Comparison of ENCODE assay signal across 1 cellular context in the genomic region with DNA sequence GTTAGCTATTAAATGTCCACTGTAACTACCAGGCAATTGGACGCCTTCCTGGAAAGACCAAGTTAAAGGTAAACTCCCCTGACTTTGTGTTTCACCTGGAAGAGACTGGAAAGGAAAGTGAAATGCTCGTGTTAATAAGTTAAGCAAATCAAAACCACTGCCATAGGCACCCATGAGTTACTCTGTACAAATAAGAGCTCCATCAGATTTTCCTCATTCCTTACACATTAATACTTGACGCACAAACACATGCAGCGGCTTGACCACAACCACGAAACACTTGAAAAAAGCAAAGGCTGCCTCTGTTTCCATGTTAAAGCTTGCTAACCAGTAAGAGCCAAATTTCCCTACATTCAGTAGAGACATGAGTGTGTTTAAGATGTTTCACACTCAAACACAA.
TF ChIP-seq lines count a peak whose summit lies in the region.

No MANE protein-coding gene starts in this region.

TF ChIP-seq in HEK293T, 16 proteins besides CTCF, POLR2A, EP300 and RAD21:
- no peak for TF ChIP-seq FOXK2 (IDR thresholded peaks at IDR 0.05)
- TF ChIP-seq SP1 (IDR thresholded peaks at IDR 0.05) = no peak
- no peak for TF ChIP-seq ARNT (IDR thresholded peaks at IDR 0.05)
- TF ChIP-seq BHLHE40 (IDR thresholded peaks at IDR 0.05; ENCODE audit: borderline replicate concordance) = no peak
- no peak for TF ChIP-seq ZNF384 (IDR thresholded peaks at IDR 0.05)
- TF ChIP-seq, protein P1, sequence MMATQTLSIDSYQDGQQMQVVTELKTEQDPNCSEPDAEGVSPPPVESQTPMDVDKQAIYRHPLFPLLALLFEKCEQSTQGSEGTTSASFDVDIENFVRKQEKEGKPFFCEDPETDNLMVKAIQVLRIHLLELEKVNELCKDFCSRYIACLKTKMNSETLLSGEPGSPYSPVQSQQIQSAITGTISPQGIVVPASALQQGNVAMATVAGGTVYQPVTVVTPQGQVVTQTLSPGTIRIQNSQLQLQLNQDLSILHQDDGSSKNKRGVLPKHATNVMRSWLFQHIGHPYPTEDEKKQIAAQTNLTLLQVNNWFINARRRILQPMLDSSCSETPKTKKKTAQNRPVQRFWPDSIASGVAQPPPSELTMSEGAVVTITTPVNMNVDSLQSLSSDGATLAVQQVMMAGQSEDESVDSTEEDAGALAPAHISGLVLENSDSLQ (IDR thresholded peaks at IDR 0.05) = no peak
- no peak for TF ChIP-seq NFRKB (IDR thresholded peaks at IDR 0.05)
- no peak for TF ChIP-seq ELF4 (IDR thresholded peaks at IDR 0.05)
- TF ChIP-seq TARDBP (IDR thresholded peaks at IDR 0.05) = no peak
- TF ChIP-seq CTBP1 (IDR thresholded peaks at IDR 0.05; ENCODE audit: borderline replicate concordance) = no peak
- no peak for TF ChIP-seq FOXM1 (IDR thresholded peaks at IDR 0.05; ENCODE audit: borderline replicate concordance)
- no peak for TF ChIP-seq LEF1 (IDR thresholded peaks at IDR 0.05; ENCODE audit: borderline replicate concordance)
- TF ChIP-seq FOXA1 (IDR thresholded peaks at IDR 0.05) = no peak
- no peak for TF ChIP-seq L3MBTL2 (conservative IDR thresholded peaks at IDR 0.05)
